In genomic region chr18:40993363-40993762, GRCh38 we compare ENCODE assay signal across 28 cellular contexts.
"Had no signal": no experiment of that assay in that cellular context is flagged by ENCODE, and none has a peak within 500 bp of the region (broad histone marks: within the 10 kb centered on the region; RNA-seq: fewer than 3 reads in every experiment).

No MANE protein-coding gene starts in this region.

- FAIRE-seq: urothelium cell line had no signal

- H3K9me3 ChIP-seq: ovary, psoas muscle, thoracic aorta, thyroid gland, tibial nerve, upper lobe of left lung, vagina had no signal

- H3K9ac ChIP-seq: neural progenitor cell, parathyroid adenoma had no signal

- ATAC-seq: naive thymus-derived CD4-positive, alpha-beta T cell; natural killer cell; psoas muscle; right cardiac atrium; sciatic nerve; stimulated activated effector memory CD8-positive, alpha-beta T cell treated with anti-CD3 and anti-CD28 coated beads, Interleukin-12 subunit alpha, Interleukin-12 subunit beta, amount 100 ng/mL, for 72 hours; stimulated activated naive B cell treated with anti-CD40 and anti-IgM and Interleukin-4, amounts not matched to agents 10 μg/mL and 1 μg/mL and 100 μg/mL, for 72 hours had no signal

- DNase-seq: naive thymus-derived CD4-positive, alpha-beta T cell; natural killer cell; occipital lobe; ovary; posterior cingulate gyrus; psoas muscle; spleen; stimulated activated CD4-positive, alpha-beta T cell treated with anti-CD3 and anti-CD28 coated beads, Interleukin-12 subunit alpha, Interleukin-12 subunit beta, amount 100 ng/mL, for 4 hours; stimulated activated CD4-positive, alpha-beta T cell treated with anti-CD3 and anti-CD28 coated beads, Interleukin-1b, Interleukin-23, amount 100 ng/mL, for 48 hours; stimulated activated CD4-positive, alpha-beta T cell treated with anti-CD3 and anti-CD28 coated beads, Interleukin-2, amount 100 ng/mL, for 48 hours; stimulated activated CD4-positive, alpha-beta T cell treated with anti-CD3 and anti-CD28 coated beads, Interleukin-4, amount 100 ng/mL, for 24 hours; stimulated activated naive B cell treated with anti-CD40 and anti-IgM and Interleukin-4, amounts not matched to agents 10 μg/mL and 1 μg/mL and 100 μg/mL, for 72 hours; stimulated activated naive CD4-positive, alpha-beta T cell treated with Interleukin-2 at 50 U/mL for 16 hours; stomach; thyroid gland; trophoblast cell; upper lobe of left lung had no signal

- H3K27me3 ChIP-seq: neural progenitor cell, ovary, spleen, stomach, thyroid gland, tibial nerve, upper lobe of left lung, vagina had no signal

- H3K36me3 ChIP-seq: neural progenitor cell, ovary, spleen, stomach, thoracic aorta, thyroid gland, tibial nerve, upper lobe of left lung, vagina had no signal

- H3K4me3 ChIP-seq: neural progenitor cell, ovary, psoas muscle, skin epidermis, smooth muscle cell, spleen, stomach, thoracic aorta, thyroid gland, tibial nerve, upper lobe of left lung, vagina had no signal

- H3K4me2 ChIP-seq: neural progenitor cell, smooth muscle cell had no signal

- H2AFZ ChIP-seq: neural progenitor cell, parathyroid adenoma had no signal

- H3K27ac ChIP-seq: neural progenitor cell, ovary, parathyroid adenoma, psoas muscle, skin epidermis, spleen, stomach, thoracic aorta, thyroid gland, tibial nerve, upper lobe of left lung, vagina had no signal

- H3K4me1 ChIP-seq: parathyroid adenoma, psoas muscle, spleen, stomach, thyroid gland, tibial nerve, upper lobe of left lung, vagina had no signal

- H3K79me2 ChIP-seq: parathyroid adenoma had no signal
